8 cellular contexts compared by ENCODE assay signal in the genomic region with DNA sequence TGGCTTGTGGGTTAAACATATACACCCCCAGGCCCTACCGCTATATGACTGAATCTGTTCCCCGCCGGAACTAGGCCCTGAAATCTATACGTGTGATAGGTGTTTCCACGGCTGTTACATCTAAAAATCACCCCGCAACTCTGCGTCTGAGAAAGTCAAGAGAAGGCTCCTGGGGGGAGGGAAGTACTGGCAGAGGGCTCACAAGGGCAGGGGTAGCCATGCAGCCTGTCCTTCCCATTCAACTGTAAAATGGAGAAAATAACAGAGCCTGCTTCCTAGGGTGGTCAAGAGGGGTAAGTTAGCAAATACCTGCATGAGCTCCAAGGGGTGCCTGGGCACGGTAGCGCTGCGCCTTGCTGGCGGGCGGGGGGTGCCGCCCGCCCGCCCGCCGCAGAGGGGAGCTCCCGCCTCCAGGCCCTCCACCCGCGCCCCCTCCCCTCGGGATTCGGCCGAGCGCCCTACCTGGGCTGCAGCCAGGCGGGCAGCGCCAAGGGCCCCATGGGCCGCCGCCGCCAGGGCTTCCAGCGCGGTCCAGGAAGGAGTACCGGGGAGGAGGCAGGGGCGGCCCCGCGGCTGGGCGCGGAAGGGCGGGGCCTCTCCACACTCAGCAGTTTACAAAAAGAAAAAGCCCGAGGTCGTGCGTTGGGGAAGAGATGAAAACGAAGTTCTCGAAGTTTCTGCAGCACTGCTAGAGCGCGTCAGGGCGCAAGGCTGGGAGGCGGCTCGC. TPM values are rescaled to one million over a fixed set of nuclear protein-coding genes. Genes with fewer than 3 reads are reported as not detected.
DNase-seq lines count a peak whose midpoint lies in the region; ATAC-seq, FAIRE-seq and TF ChIP-seq lines count a peak whose summit lies in the region.

A gene with protein sequence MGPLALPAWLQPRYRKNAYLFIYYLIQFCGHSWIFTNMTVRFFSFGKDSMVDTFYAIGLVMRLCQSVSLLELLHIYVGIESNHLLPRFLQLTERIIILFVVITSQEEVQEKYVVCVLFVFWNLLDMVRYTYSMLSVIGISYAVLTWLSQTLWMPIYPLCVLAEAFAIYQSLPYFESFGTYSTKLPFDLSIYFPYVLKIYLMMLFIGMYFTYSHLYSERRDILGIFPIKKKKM (minus strand): TSS at position 550 of the 727 bp plus-strand sequence. CDS start 50 bp downstream, at position 500.

- peaks cover 22% of the 10 kb centered on the region for H3K4me1 Mint-ChIP-seq in osteocyte (ENCODE audit: unreplicated experiment)

- no peaks in the 10 kb centered on the region for H3K9me3 Mint-ChIP-seq in osteocyte (ENCODE audit: unreplicated experiment)

- no peaks in the 10 kb centered on the region for H3K4me1 ChIP-seq in thymus (ENCODE audit: control insufficient read depth, insufficient read depth, low read length)

- DNase-seq in HFF-Myc (ENCODE audit: extremely low read depth, low read depth) (no peak), NCI-H345 (lab: John Stamatoyannopoulos, UW) (peak; percentile 42), frontal cortex (ENCODE audit: low spot score in 2 of 2) (peak; percentile 54 to 63), osteocyte (ENCODE audit: extremely low spot score, unreplicated experiment) (no peak), NCI-H446 treated with DMSO at 0.1 percent for 48 hours (lab: John Stamatoyannopoulos, UW) (no peak)
- peak; percentile 47 for DNase-seq in activated T-helper 9 cell treated with anti-CD3 and anti-CD28 coated beads, Interleukin-2, amount 50 U/mL, for 16 hours (ENCODE audit: low read depth)

- peak; percentile 83 for ATAC-seq in GM18502 (IDR thresholded peaks at IDR 0.05; ENCODE audit: poor library complexity, unreplicated experiment)

- H3K27me3 ChIP-seq in thymus (ENCODE audit: control insufficient read depth, insufficient read depth), result no peaks in the 10 kb centered on the region

- peaks cover 2% of the 10 kb centered on the region for H3K36me3 Mint-ChIP-seq in osteocyte (ENCODE audit: unreplicated experiment)

- H3K27me3 Mint-ChIP-seq in osteocyte (ENCODE audit: unreplicated experiment), result no peaks in the 10 kb centered on the region

- H3K27ac ChIP-seq in thymus (ENCODE audit: low read depth), result peak within 1 kb of the TSS; percentile 56

- no peak for FAIRE-seq in frontal cortex (lab: Jason Lieb, UNC)

- TF ChIP-seq CTCF in HFF-Myc (IDR thresholded peaks at IDR 0.05; ENCODE audit: low read depth, low read length, missing control alignments) (no peak), osteocyte (IDR thresholded peaks at IDR 0.05) (no peak)

- no peak within 1 kb of the TSS for H3K27ac Mint-ChIP-seq in osteocyte (ENCODE audit: unreplicated experiment)

- no peaks in the 10 kb centered on the region for H3K9me3 ChIP-seq in thymus (ENCODE audit: control insufficient read depth)

- peaks cover under 1% of the 10 kb centered on the region for H3K36me3 ChIP-seq in thymus (ENCODE audit: control insufficient read depth, insufficient read depth)

- peak within 1 kb of the TSS; percentile 56 for H3K4me3 Mint-ChIP-seq in osteocyte (ENCODE audit: unreplicated experiment)

- H3K4me3 ChIP-seq in HFF-Myc (replicated peaks; ENCODE audit: low read depth, low read length), result peak within 1 kb of the TSS; percentile 51
- peak within 1 kb of the TSS; percentile 67 for H3K4me3 ChIP-seq in thymus (ENCODE audit: low read length)

- 2% methylated on average over 48 of the region's 48 CpGs for WGBS in thymus

RNA-seq across cellular contexts. Expression of the gene that starts here (rescaled TPM):
- total RNA-seq in frontal cortex (0.41 TPM), osteocyte (2.4 TPM in 2 replicates)
- 5.2 TPM for polyA plus RNA-seq in thymus

Comparison
In these comparisons a context has a peak if more than half of its experiments do, and no peak if none do; other contexts are left out.
1. Peak in DNase-seq in frontal cortex; RNA of the gene not detected or under 1 TPM.
2. DNase-seq: peak in NCI-H345 (single experiment) and activated T-helper 9 cell treated with anti-CD3 and anti-CD28 coated beads, Interleukin-2, amount 50 U/mL, for 16 hours (single experiment); none in HFF-Myc (single experiment), osteocyte (single experiment) and NCI-H446 treated with DMSO at 0.1 percent for 48 hours (single experiment).